Comparison of ENCODE assay signal across 36 cellular contexts in the genomic region with DNA sequence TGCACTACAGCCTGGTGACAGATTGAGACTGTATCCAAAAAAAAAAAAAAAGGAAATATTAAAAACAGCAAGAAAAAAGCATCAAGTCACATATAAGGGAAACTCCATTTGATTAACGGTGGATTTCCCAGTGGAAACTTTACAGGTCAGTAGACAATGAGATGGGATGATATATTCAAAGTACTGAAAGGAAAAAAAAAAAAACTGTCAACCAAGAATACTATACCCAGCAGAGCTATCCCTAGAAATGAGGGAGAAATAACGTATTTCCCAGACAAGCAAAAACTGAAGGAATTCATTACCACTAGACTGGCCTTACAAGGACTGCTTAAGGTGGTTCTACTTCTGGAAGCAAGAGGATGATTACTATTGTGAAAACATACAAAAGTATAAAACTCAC.
"Had no signal": no experiment of that assay in that cellular context is flagged by ENCODE, and none has a peak within 500 bp of the region (broad histone marks: within the 10 kb centered on the region; RNA-seq: fewer than 3 reads in every experiment).

No MANE protein-coding gene starts in this region.

- H3K27me3 Mint-ChIP-seq: activated naive CD8-positive, alpha-beta T cell; activated naive CD8-positive, alpha-beta T cell treated with anti-CD3 and anti-CD28 coated beads for 36 hours; activated naive CD8-positive, alpha-beta T cell treated with anti-CD3 and anti-CD28 coated beads, Interleukin-2, amount 50 U/mL, for 24 hours; activated T-cell treated with anti-CD3 and anti-CD28 coated beads, Interleukin-2, amount 50 U/mL, for 24 hours; activated T-helper 17 cell treated with anti-CD3 and anti-CD28 coated beads, Interleukin-2, amount 50 U/mL, for 72 hours; central memory CD8-positive, alpha-beta T cell had no signal

- H3K4me1 Mint-ChIP-seq: activated naive CD4-positive, alpha-beta T cell treated with anti-CD3 and anti-CD28 coated beads, Interleukin-2, amount 10 ng/mL, durations not matched to agents 7 days and 5 days; activated naive CD8-positive, alpha-beta T cell treated with anti-CD3 and anti-CD28 coated beads for 36 hours; activated naive CD8-positive, alpha-beta T cell treated with anti-CD3 and anti-CD28 coated beads, Interleukin-2, amount 10 ng/mL, durations not matched to agents 7 days and 5 days; activated naive CD8-positive, alpha-beta T cell treated with anti-CD3 and anti-CD28 coated beads, Interleukin-2, amount 50 U/mL, for 24 hours; activated T-helper 17 cell treated with anti-CD3 and anti-CD28 coated beads, Interleukin-2, amount 50 U/mL, for 72 hours; brain; central memory CD8-positive, alpha-beta T cell had no signal

- H3K36me3 Mint-ChIP-seq: brain had no signal

- H3K4me3 Mint-ChIP-seq: activated naive CD4-positive, alpha-beta T cell treated with anti-CD3 and anti-CD28 coated beads, Interleukin-2, amount 10 ng/mL, durations not matched to agents 7 days and 5 days; activated naive CD8-positive, alpha-beta T cell; activated naive CD8-positive, alpha-beta T cell treated with anti-CD3 and anti-CD28 coated beads for 36 hours; activated naive CD8-positive, alpha-beta T cell treated with anti-CD3 and anti-CD28 coated beads, Interleukin-2, amount 10 ng/mL, durations not matched to agents 7 days and 5 days; activated naive CD8-positive, alpha-beta T cell treated with anti-CD3 and anti-CD28 coated beads, Interleukin-2, amount 50 U/mL, for 24 hours; activated T-cell treated with anti-CD3 and anti-CD28 coated beads, Interleukin-2, amount 50 U/mL, for 24 hours; activated T-cell treated with anti-CD3 and anti-CD28 coated beads, Interleukin-2, amount 50 U/mL, for 4 hours; activated T-cell treated with anti-CD3 and anti-CD28 coated beads, Interleukin-2, amount 50 U/mL, for 72 hours; activated T-helper 1 cell treated with anti-CD3 and anti-CD28 coated beads, Interleukin-12 subunit alpha, Interleukin-12 subunit beta, Interleukin-2, Interleukin-4 antibody, amounts not matched to agents 30 ng/mL and 10 ng/mL and 1 ng/mL, durations not matched to agents 14 hours and 24 hours and 36 hours; activated T-helper 17 cell treated with anti-CD3 and anti-CD28 coated beads, Interleukin-2, amount 50 U/mL, for 72 hours; brain; central memory CD8-positive, alpha-beta T cell had no signal

- H3K36me3 ChIP-seq: adrenal gland, ascending aorta, brain microvascular endothelial cell, breast epithelium, cardiac muscle cell had no signal

- H3K9me3 ChIP-seq: adrenal gland, ascending aorta, body of pancreas had no signal

- H3K27me3 ChIP-seq: adrenal gland, ascending aorta, body of pancreas, brain microvascular endothelial cell, breast epithelium, cardiac muscle cell had no signal

- H3K4me3 ChIP-seq: adrenal gland, ascending aorta, body of pancreas, breast epithelium, cardiac muscle cell had no signal

- H3K27ac Mint-ChIP-seq: activated naive CD4-positive, alpha-beta T cell treated with anti-CD3 and anti-CD28 coated beads, Interleukin-2, amount 10 ng/mL, durations not matched to agents 7 days and 5 days; activated naive CD4-positive, alpha-beta T cell treated with anti-CD3 and anti-CD28 coated beads, Interleukin-2, amount 50 U/mL, for 72 hours; activated naive CD8-positive, alpha-beta T cell; activated naive CD8-positive, alpha-beta T cell treated with anti-CD3 and anti-CD28 coated beads for 36 hours; activated naive CD8-positive, alpha-beta T cell treated with anti-CD3 and anti-CD28 coated beads, Interleukin-2, amount 10 ng/mL, durations not matched to agents 7 days and 5 days; activated naive CD8-positive, alpha-beta T cell treated with anti-CD3 and anti-CD28 coated beads, Interleukin-2, amount 50 U/mL, for 24 hours; activated T-cell treated with anti-CD3 and anti-CD28 coated beads, Interleukin-2, amount 50 U/mL, for 24 hours; activated T-cell treated with anti-CD3 and anti-CD28 coated beads, Interleukin-2, amount 50 U/mL, for 72 hours; activated T-helper 1 cell treated with anti-CD3 and anti-CD28 coated beads, Interleukin-12 subunit alpha, Interleukin-12 subunit beta, Interleukin-2, Interleukin-4 antibody, amounts not matched to agents 30 ng/mL and 10 ng/mL and 1 ng/mL, durations not matched to agents 14 hours and 24 hours and 36 hours; activated T-helper 17 cell treated with anti-CD3 and anti-CD28 coated beads, Interleukin-2, amount 50 U/mL, for 72 hours; activated T-helper 2 cell treated with anti-CD3 and anti-CD28 coated beads, Interferon-gamma antibody, Interleukin-2, Interleukin-4, amounts not matched to agents 10 μg/mL and 5 μg/mL and 100 μg/mL, durations not matched to agents 14 hours and 24 hours and 36 hours; brain had no signal

- H3K27ac ChIP-seq: adrenal gland, ascending aorta, body of pancreas, brain microvascular endothelial cell, breast epithelium, cardiac muscle cell had no signal

- DNase-seq: activated effector memory CD4-positive, alpha-beta T cell treated with anti-CD3 and anti-CD28 coated beads, Interleukin-2, amount 50 U/mL, for 16 hours; activated effector memory CD4-positive, alpha-beta T cell treated with Interleukin-2 at 50 U/mL for 16 hours; activated gamma-delta T cell; activated gamma-delta T cell treated with Interleukin-2 at 50 U/mL for 16 hours; activated naive CD4-positive, alpha-beta T cell; activated naive CD4-positive, alpha-beta T cell treated with anti-CD3 and anti-CD28 coated beads, Interleukin-2, amount 10 ng/mL, durations not matched to agents 7 days and 5 days; activated naive CD4-positive, alpha-beta T cell treated with anti-CD3 and anti-CD28 coated beads, Interleukin-2, amount 50 U/mL, for 16 hours; activated naive CD4-positive, alpha-beta T cell treated with Interleukin-2 at 50 U/mL for 16 hours; activated naive CD8-positive, alpha-beta T cell treated with anti-CD3 and anti-CD28 coated beads for 36 hours; activated naive CD8-positive, alpha-beta T cell treated with anti-CD3 and anti-CD28 coated beads, Interleukin-2, amount 10 ng/mL, durations not matched to agents 7 days and 5 days; activated naive CD8-positive, alpha-beta T cell treated with anti-CD3 and anti-CD28 coated beads, Interleukin-2, amount 50 U/mL, for 24 hours; activated T-cell treated with anti-CD3 and anti-CD28 coated beads, Interleukin-2, amount 50 U/mL, for 1 hour; activated T-cell treated with anti-CD3 and anti-CD28 coated beads, Interleukin-2, amount 50 U/mL, for 24 hours; activated T-cell treated with anti-CD3 and anti-CD28 coated beads, Interleukin-2, amount 50 U/mL, for 4 hours; activated T-cell treated with anti-CD3 and anti-CD28 coated beads, Interleukin-2, amount 50 U/mL, for 48 hours; activated T-cell treated with anti-CD3 and anti-CD28 coated beads, Interleukin-2, amount 50 U/mL, for 72 hours; adrenal gland; amniotic stem cell; amygdala; anterior cingulate cortex; aorta; body of pancreas; brain microvascular endothelial cell; caudate nucleus; central memory CD4-positive, alpha-beta T cell; cerebellar nuclear complex had no signal

- H3K4me1 ChIP-seq: adrenal gland, ascending aorta, body of pancreas, breast epithelium had no signal
